In genomic region chr5:151151793-151152192, GRCh38 we compare ENCODE assay signal across 7 cellular contexts. TPM values are rescaled to one million over a fixed set of nuclear protein-coding genes. Genes with fewer than 3 reads are reported as not detected.
A peak's percentile ranks its signal among the peaks of the same experiment; 100 is the strongest.
DNase-seq lines count a peak whose midpoint lies in the region; ATAC-seq and TF ChIP-seq lines count a peak whose summit lies in the region.

No MANE protein-coding gene starts in this region.

- peaks cover 60 to 69% (median 62%) of the 10 kb centered on the region in 4 donors for H3K4me1 ChIP-seq in upper lobe of left lung

- no peak overlapping the region for H3K4me3 ChIP-seq in upper lobe of left lung

- TF ChIP-seq POLR2A in upper lobe of left lung (IDR thresholded peaks at IDR 0.05): no peak

- TF ChIP-seq CTCF in upper lobe of left lung (IDR thresholded peaks at IDR 0.05): no peak

- no peak for TF ChIP-seq EP300 in upper lobe of left lung (IDR thresholded peaks at IDR 0.05)

- peak overlapping the region; percentile 59 to 78 (median 72) for H3K27ac ChIP-seq in upper lobe of left lung

- peak; percentile 53 for DNase-seq in activated naive CD4-positive, alpha-beta T cell treated with anti-CD3 and anti-CD28 coated beads, Interleukin-2, amount 50 U/mL, for 16 hours
- peak; percentile 35 for DNase-seq in mucosa of gallbladder (ENCODE audit: low spot score)
- peak in 1 of 2 donors; percentile 75 for DNase-seq in upper lobe of left lung
- DNase-seq in NCI-H1417 (lab: John Stamatoyannopoulos, UW): no peak

- no peaks in the 10 kb centered on the region for H3K27me3 ChIP-seq in upper lobe of left lung

- H3K9me3 ChIP-seq in upper lobe of left lung: no peaks in the 10 kb centered on the region

- ATAC-seq in GM18868 (IDR thresholded peaks at IDR 0.05; ENCODE audit: unreplicated experiment) (peak; percentile 44), HG03175 (IDR thresholded peaks at IDR 0.05; ENCODE audit: unreplicated experiment) (peak; percentile 38), upper lobe of left lung (ENCODE audit: low FRiP score in 2 of 2) (peak; percentile 12 to 62), HG03196 (IDR thresholded peaks at IDR 0.05; ENCODE audit: unreplicated experiment) (no peak)

- WGBS in upper lobe of left lung, 2 donors: 55 to 60% methylated on average over 5 of the region's 5 CpGs

- peaks cover 0 to 10% (median 4%) of the 10 kb centered on the region in 4 donors for H3K36me3 ChIP-seq in upper lobe of left lung

RNA-seq across cellular contexts. Expression of gene ANXA6, which starts 5.8 kb away (rescaled TPM):
- total RNA-seq in mucosa of gallbladder: 153 TPM
- total RNA-seq in upper lobe of left lung: 100 to 1,000 TPM in 1 of 6 donors, 10 to 100 TPM in 5; 68.5 to 176 (median 84.5) TPM

Comparison
In these comparisons a context has a peak if more than half of its experiments do, and no peak if none do; other contexts are left out.
1. DNase-seq: peak in activated naive CD4-positive, alpha-beta T cell treated with anti-CD3 and anti-CD28 coated beads, Interleukin-2, amount 50 U/mL, for 16 hours (single experiment) and mucosa of gallbladder (single experiment); none in NCI-H1417 (0 of 3).